Comparison of ENCODE assay signal across 3 cellular contexts in genomic region chr22:20497426-20497825, GRCh38.
TF ChIP-seq lines count a peak whose summit lies in the region.

No MANE protein-coding gene starts in this region.

TF ChIP-seq in SK-N-SH, 30 proteins besides CTCF, POLR2A, EP300 and RAD21:
- no peak for TF ChIP-seq EZH2phosphoT487 (IDR thresholded peaks at IDR 0.05; ENCODE audit: borderline replicate concordance, low read depth)
- TF ChIP-seq, protein P1, sequence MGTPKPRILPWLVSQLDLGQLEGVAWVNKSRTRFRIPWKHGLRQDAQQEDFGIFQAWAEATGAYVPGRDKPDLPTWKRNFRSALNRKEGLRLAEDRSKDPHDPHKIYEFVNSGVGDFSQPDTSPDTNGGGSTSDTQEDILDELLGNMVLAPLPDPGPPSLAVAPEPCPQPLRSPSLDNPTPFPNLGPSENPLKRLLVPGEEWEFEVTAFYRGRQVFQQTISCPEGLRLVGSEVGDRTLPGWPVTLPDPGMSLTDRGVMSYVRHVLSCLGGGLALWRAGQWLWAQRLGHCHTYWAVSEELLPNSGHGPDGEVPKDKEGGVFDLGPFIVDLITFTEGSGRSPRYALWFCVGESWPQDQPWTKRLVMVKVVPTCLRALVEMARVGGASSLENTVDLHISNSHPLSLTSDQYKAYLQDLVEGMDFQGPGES (IDR thresholded peaks at IDR 0.05; ENCODE audit: low read depth, low read length) = no peak
- TF ChIP-seq FOXJ3 (CRISPR knock-in tag; IDR thresholded peaks at IDR 0.05) = no peak
- no peak for TF ChIP-seq NFIC (IDR thresholded peaks at IDR 0.05; ENCODE audit: borderline replicate concordance)
- no peak for TF ChIP-seq MXI1 (IDR thresholded peaks at IDR 0.05; ENCODE audit: low read depth, low read length)
- no peak for TF ChIP-seq JUND (IDR thresholded peaks at IDR 0.05)
- TF ChIP-seq RCOR1 (IDR thresholded peaks at IDR 0.05; ENCODE audit: low read length) = no peak
- no peak for TF ChIP-seq SMC3 (IDR thresholded peaks at IDR 0.05; ENCODE audit: low read depth, low read length)
- no peak for TF ChIP-seq ELF1 (IDR thresholded peaks at IDR 0.05)
- no peak for TF ChIP-seq RXRA (IDR thresholded peaks at IDR 0.05; ENCODE audit: borderline replicate concordance, low read depth)
- TF ChIP-seq USF1 (IDR thresholded peaks at IDR 0.05; ENCODE audit: borderline replicate concordance, low read depth) = no peak
- TF ChIP-seq MEF2A (IDR thresholded peaks at IDR 0.05; ENCODE audit: borderline replicate concordance, low read depth) = no peak
- no peak for TF ChIP-seq FOXM1 (IDR thresholded peaks at IDR 0.05; ENCODE audit: low read depth)
- TF ChIP-seq CHD2 (IDR thresholded peaks at IDR 0.05; ENCODE audit: low read length, partially characterized antibody) = no peak
- no peak for TF ChIP-seq TAF1 (IDR thresholded peaks at IDR 0.05; ENCODE audit: borderline replicate concordance, low read depth, low read length)
- TF ChIP-seq SIN3A (IDR thresholded peaks at IDR 0.05; ENCODE audit: borderline replicate concordance, low read depth, low read length) = no peak
- no peak for TF ChIP-seq TCF12 (IDR thresholded peaks at IDR 0.05)
- no peak for TF ChIP-seq PBX3 (IDR thresholded peaks at IDR 0.05)
TF ChIP-seq in SK-N-SH: peak in this region for 0.

TF ChIP-seq in SK-N-SH treated with all-trans-retinoic acid at 6 μM for 48 hours, 23 proteins besides CTCF, POLR2A, EP300 and RAD21:
- TF ChIP-seq ZNF8 (CRISPR knock-in tag; IDR thresholded peaks at IDR 0.05) (no peak), RARB (CRISPR knock-in tag; IDR thresholded peaks at IDR 0.05) (no peak)
- TF ChIP-seq, protein P2, sequence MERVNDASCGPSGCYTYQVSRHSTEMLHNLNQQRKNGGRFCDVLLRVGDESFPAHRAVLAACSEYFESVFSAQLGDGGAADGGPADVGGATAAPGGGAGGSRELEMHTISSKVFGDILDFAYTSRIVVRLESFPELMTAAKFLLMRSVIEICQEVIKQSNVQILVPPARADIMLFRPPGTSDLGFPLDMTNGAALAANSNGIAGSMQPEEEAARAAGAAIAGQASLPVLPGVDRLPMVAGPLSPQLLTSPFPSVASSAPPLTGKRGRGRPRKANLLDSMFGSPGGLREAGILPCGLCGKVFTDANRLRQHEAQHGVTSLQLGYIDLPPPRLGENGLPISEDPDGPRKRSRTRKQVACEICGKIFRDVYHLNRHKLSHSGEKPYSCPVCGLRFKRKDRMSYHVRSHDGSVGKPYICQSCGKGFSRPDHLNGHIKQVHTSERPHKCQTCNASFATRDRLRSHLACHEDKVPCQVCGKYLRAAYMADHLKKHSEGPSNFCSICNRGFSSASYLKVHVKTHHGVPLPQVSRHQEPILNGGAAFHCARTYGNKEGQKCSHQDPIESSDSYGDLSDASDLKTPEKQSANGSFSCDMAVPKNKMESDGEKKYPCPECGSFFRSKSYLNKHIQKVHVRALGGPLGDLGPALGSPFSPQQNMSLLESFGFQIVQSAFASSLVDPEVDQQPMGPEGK (CRISPR knock-in tag; IDR thresholded peaks at IDR 0.05; ENCODE audit: borderline replicate concordance) = no peak
- TF ChIP-seq, protein P3, sequence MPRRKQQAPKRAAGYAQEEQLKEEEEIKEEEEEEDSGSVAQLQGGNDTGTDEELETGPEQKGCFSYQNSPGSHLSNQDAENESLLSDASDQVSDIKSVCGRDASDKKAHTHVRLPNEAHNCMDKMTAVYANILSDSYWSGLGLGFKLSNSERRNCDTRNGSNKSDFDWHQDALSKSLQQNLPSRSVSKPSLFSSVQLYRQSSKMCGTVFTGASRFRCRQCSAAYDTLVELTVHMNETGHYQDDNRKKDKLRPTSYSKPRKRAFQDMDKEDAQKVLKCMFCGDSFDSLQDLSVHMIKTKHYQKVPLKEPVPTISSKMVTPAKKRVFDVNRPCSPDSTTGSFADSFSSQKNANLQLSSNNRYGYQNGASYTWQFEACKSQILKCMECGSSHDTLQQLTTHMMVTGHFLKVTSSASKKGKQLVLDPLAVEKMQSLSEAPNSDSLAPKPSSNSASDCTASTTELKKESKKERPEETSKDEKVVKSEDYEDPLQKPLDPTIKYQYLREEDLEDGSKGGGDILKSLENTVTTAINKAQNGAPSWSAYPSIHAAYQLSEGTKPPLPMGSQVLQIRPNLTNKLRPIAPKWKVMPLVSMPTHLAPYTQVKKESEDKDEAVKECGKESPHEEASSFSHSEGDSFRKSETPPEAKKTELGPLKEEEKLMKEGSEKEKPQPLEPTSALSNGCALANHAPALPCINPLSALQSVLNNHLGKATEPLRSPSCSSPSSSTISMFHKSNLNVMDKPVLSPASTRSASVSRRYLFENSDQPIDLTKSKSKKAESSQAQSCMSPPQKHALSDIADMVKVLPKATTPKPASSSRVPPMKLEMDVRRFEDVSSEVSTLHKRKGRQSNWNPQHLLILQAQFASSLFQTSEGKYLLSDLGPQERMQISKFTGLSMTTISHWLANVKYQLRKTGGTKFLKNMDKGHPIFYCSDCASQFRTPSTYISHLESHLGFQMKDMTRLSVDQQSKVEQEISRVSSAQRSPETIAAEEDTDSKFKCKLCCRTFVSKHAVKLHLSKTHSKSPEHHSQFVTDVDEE (CRISPR knock-in tag; IDR thresholded peaks at IDR 0.05) = no peak
TF ChIP-seq in SK-N-SH treated with all-trans-retinoic acid at 6 μM for 48 hours: peak in this region for 0.

TF ChIP-seq in GM12878, 131 proteins besides CTCF, POLR2A, EP300 and RAD21:
- TF ChIP-seq ATF7 (IDR thresholded peaks at IDR 0.05; ENCODE audit: low read depth) = no peak
- TF ChIP-seq ZNF384 (IDR thresholded peaks at IDR 0.05; ENCODE audit: borderline replicate concordance, low read depth, low read length) = no peak
- no peak for TF ChIP-seq TBL1XR1 (IDR thresholded peaks at IDR 0.05; ENCODE audit: low read depth, low read length)
- TF ChIP-seq SMARCA5 (IDR thresholded peaks at IDR 0.05) = no peak
- TF ChIP-seq CHD2 (IDR thresholded peaks at IDR 0.05; ENCODE audit: borderline replicate concordance, low read depth, low read length) = no peak
- TF ChIP-seq ZSCAN29 (IDR thresholded peaks at IDR 0.05) = no peak
- no peak for TF ChIP-seq RB1 (IDR thresholded peaks at IDR 0.05; ENCODE audit: borderline replicate concordance)
- no peak for TF ChIP-seq CREB1 (IDR thresholded peaks at IDR 0.05; ENCODE audit: low read depth)
TF ChIP-seq in GM12878: peak in this region for 0.
